ENCODE assay signal across 33 cellular contexts in the genomic region with DNA sequence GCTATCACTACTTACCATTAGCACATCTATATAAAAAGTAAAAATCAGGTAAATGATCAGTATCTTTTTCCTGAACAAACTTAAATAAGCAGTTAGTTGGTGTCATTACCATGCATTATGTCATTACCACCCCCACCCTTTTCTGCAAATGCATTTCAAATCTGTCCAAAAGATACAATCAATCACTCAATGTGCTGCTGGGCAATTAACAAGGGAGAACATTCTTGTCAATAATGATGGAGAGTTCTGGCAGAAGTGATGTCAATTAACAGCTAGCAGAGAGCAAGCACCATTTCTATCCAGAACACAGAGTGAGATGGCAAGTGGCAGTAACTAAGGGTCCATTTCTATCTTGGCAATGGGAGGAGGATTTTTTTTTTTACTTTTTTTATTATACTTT.
"Had no signal": no experiment of that assay in that cellular context is flagged by ENCODE, and none has a peak within 500 bp of the region (broad histone marks: within the 10 kb centered on the region; RNA-seq: fewer than 3 reads in every experiment).

No MANE protein-coding gene starts in this region.

- H3K36me3 ChIP-seq: MG63 had no signal

- DNase-seq: Karpas-422, Kasumi-1, MG63, MM.1S, MV-4-11, NCI-H1048, NCI-H1092, NCI-H1092 treated with DMSO at 0.1 percent for 48 hours, NCI-H1105, NCI-H1105 treated with DMSO at 0.1 percent for 48 hours, NCI-H1417, NCI-H1417 treated with DMSO at 0.1 percent for 48 hours, NCI-H1436, NCI-H1436 treated with DMSO at 0.1 percent for 48 hours, NCI-H146, NCI-H1694, NCI-H187, NCI-H187 treated with DMSO at 0.1 percent for 48 hours, NCI-H1930, NCI-H2029, NCI-H2029 treated with DMSO at 0.1 percent for 48 hours, NCI-H2081, NCI-H2081 treated with DMSO at 0.1 percent for 48 hours, NCI-H2107, NCI-H2171, NCI-H2171 treated with DMSO at 0.1 percent for 48 hours, NCI-H2227 treated with DMSO at 0.1 percent for 48 hours, NCI-H226, NCI-H345, NCI-H510A, NCI-H510A treated with DMSO at 0.1 percent for 48 hours, NCI-H524 had no signal

- H3K4me3 ChIP-seq: MG63 had no signal

- H3K9me3 ChIP-seq: MG63 had no signal

- H3K27ac ChIP-seq: KMS-11 had no signal

- H3K9ac ChIP-seq: KMS-11 had no signal

- H3K4me2 ChIP-seq: KMS-11 had no signal
